ENCODE assay signal across 1 cellular context in the genomic region with DNA sequence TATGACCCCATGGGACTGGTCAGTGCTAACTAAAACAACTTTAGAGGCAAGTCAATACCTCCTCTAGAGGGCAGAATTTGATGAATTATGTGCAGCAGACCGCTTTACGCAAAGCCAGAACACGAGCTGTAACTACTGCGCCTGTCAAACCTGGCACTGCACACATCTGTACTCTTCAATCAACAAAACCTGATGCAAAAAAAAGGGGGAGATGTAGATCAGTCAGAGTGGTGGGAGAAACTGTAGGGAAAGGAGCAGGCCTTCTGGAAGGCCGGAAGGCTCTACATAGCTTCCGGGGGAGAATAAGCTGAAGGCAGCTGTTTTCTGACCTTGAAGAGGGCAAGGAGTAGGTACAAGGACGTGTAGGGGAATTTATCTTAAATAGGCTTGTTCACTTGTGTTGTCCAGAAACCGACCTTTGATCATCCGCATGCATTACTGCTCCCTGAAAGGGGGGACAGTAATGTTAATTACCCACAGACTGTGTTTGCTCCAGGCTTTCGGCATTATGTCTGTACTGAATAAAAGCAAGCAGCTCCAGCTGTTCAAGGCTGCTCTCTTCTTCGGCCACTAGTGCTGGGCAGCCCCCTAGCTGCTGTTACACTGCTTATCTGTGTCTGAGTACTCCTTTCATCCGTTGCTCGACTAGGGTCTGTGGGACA.
A peak's percentile ranks its signal among the peaks of the same experiment; 100 is the strongest.
TF ChIP-seq lines count a peak whose summit lies in the region.

No MANE protein-coding gene starts in this region.

TF ChIP-seq in HepG2, 621 proteins besides CTCF, POLR2A, EP300 and RAD21 (continued from another document and continues in another):
- TF ChIP-seq, protein P1, sequence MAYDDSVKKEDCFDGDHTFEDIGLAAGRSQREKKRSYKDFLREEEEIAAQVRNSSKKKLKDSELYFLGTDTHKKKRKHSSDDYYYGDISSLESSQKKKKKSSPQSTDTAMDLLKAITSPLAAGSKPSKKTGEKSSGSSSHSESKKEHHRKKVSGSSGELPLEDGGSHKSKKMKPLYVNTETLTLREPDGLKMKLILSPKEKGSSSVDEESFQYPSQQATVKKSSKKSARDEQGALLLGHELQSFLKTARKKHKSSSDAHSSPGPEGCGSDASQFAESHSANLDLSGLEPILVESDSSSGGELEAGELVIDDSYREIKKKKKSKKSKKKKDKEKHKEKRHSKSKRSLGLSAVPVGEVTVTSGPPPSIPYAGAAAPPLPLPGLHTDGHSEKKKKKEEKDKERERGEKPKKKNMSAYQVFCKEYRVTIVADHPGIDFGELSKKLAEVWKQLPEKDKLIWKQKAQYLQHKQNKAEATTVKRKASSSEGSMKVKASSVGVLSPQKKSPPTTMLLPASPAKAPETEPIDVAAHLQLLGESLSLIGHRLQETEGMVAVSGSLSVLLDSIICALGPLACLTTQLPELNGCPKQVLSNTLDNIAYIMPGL (CRISPR knock-in tag; IDR thresholded peaks at IDR 0.05; ENCODE audit: borderline replicate concordance in 1 of 2, low read depth in 1 of 2): peak; percentile 56 to 74; a peak in 3 of 4 replicates
- TF ChIP-seq ZSCAN25 (CRISPR knock-in tag; IDR thresholded peaks at IDR 0.05) (peak; percentile 22; the same call in 1 of the 2 replicates), SNRNP70 (IDR thresholded peaks at IDR 0.05; ENCODE audit: low read depth, low read length) (no peak), KLF9 (CRISPR knock-in tag; IDR thresholded peaks at IDR 0.05; ENCODE audit: low read depth) (no peak), ZFX (CRISPR knock-in tag; IDR thresholded peaks at IDR 0.05; ENCODE audit: low read depth) (0 out of 2 replicates have a peak, but pooled peaks have one; percentile 36), MLLT10 (CRISPR knock-in tag; IDR thresholded peaks at IDR 0.05) (no peak), IRF2 (CRISPR knock-in tag; IDR thresholded peaks at IDR 0.05) (peak; percentile 21; the same call in 1 of the 2 replicates), NCOR1 (IDR thresholded peaks at IDR 0.05; ENCODE audit: borderline replicate concordance, low read length) (peak; percentile 36; the same call in 1 of the 2 replicates), KDM5B (CRISPR knock-in tag; IDR thresholded peaks at IDR 0.05; ENCODE audit: borderline replicate concordance) (no peak), YEATS4 (CRISPR knock-in tag; IDR thresholded peaks at IDR 0.05; ENCODE audit: borderline replicate concordance) (peak; percentile 56; the same call in 1 of the 2 replicates), MXI1 (IDR thresholded peaks at IDR 0.05; ENCODE audit: borderline replicate concordance, low read depth, low read length) (peak; percentile 59; the same call in 1 of the 3 replicates), ZKSCAN8 (CRISPR knock-in tag; IDR thresholded peaks at IDR 0.05; ENCODE audit: borderline replicate concordance) (no peak; the same call in 1 of the 2 replicates), STAG1 (CRISPR knock-in tag; IDR thresholded peaks at IDR 0.05) (peak; percentile 50), TBX2 (CRISPR knock-in tag; IDR thresholded peaks at IDR 0.05; ENCODE audit: borderline replicate concordance) (peak; percentile 42; the same call in 1 of the 2 replicates), HOXA3 (CRISPR knock-in tag; IDR thresholded peaks at IDR 0.05) (peak; percentile 16; the same call in 1 of the 2 replicates), ONECUT2 (CRISPR knock-in tag; IDR thresholded peaks at IDR 0.05) (no peak), TAF1 (CRISPR knock-in tag; IDR thresholded peaks at IDR 0.05) (no peak), NR2C2 (CRISPR knock-in tag; IDR thresholded peaks at IDR 0.05; ENCODE audit: borderline replicate concordance) (peak; percentile 52; the same call in 1 of the 2 replicates), BRD4 (CRISPR knock-in tag; IDR thresholded peaks at IDR 0.05) (no peak), ZBTB21 (CRISPR knock-in tag; IDR thresholded peaks at IDR 0.05) (no peak), CHD4 (IDR thresholded peaks at IDR 0.05; ENCODE audit: borderline replicate concordance, low read length) (no peak), SKI (IDR thresholded peaks at IDR 0.05; ENCODE audit: partially characterized antibody) (peak; percentile 36), FOXJ3 (CRISPR knock-in tag; IDR thresholded peaks at IDR 0.05; ENCODE audit: borderline replicate concordance) (peak; percentile 50; the same call in 1 of the 2 replicates), CCDC6 (CRISPR knock-in tag; IDR thresholded peaks at IDR 0.05) (0 out of 2 replicates have a peak, but pooled peaks have one; percentile 24)
- TF ChIP-seq, protein P2, sequence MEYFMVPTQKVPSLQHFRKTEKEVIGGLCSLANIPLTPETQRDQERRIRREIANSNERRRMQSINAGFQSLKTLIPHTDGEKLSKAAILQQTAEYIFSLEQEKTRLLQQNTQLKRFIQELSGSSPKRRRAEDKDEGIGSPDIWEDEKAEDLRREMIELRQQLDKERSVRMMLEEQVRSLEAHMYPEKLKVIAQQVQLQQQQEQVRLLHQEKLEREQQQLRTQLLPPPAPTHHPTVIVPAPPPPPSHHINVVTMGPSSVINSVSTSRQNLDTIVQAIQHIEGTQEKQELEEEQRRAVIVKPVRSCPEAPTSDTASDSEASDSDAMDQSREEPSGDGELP (IDR thresholded peaks at IDR 0.05; ENCODE audit: borderline replicate concordance, low read depth): peak; percentile 74; the same call in 1 of the 2 replicates
- TF ChIP-seq, protein P3, sequence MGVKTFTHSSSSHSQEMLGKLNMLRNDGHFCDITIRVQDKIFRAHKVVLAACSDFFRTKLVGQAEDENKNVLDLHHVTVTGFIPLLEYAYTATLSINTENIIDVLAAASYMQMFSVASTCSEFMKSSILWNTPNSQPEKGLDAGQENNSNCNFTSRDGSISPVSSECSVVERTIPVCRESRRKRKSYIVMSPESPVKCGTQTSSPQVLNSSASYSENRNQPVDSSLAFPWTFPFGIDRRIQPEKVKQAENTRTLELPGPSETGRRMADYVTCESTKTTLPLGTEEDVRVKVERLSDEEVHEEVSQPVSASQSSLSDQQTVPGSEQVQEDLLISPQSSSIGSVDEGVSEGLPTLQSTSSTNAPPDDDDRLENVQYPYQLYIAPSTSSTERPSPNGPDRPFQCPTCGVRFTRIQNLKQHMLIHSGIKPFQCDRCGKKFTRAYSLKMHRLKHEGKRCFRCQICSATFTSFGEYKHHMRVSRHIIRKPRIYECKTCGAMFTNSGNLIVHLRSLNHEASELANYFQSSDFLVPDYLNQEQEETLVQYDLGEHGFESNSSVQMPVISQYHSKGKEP (CRISPR knock-in tag; IDR thresholded peaks at IDR 0.05): no peak
- TF ChIP-seq, protein P4, sequence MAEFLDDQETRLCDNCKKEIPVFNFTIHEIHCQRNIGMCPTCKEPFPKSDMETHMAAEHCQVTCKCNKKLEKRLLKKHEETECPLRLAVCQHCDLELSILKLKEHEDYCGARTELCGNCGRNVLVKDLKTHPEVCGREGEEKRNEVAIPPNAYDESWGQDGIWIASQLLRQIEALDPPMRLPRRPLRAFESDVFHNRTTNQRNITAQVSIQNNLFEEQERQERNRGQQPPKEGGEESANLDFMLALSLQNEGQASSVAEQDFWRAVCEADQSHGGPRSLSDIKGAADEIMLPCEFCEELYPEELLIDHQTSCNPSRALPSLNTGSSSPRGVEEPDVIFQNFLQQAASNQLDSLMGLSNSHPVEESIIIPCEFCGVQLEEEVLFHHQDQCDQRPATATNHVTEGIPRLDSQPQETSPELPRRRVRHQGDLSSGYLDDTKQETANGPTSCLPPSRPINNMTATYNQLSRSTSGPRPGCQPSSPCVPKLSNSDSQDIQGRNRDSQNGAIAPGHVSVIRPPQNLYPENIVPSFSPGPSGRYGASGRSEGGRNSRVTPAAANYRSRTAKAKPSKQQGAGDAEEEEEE (CRISPR knock-in tag; IDR thresholded peaks at IDR 0.05; ENCODE audit: borderline replicate concordance): no peak
- TF ChIP-seq, protein P5, sequence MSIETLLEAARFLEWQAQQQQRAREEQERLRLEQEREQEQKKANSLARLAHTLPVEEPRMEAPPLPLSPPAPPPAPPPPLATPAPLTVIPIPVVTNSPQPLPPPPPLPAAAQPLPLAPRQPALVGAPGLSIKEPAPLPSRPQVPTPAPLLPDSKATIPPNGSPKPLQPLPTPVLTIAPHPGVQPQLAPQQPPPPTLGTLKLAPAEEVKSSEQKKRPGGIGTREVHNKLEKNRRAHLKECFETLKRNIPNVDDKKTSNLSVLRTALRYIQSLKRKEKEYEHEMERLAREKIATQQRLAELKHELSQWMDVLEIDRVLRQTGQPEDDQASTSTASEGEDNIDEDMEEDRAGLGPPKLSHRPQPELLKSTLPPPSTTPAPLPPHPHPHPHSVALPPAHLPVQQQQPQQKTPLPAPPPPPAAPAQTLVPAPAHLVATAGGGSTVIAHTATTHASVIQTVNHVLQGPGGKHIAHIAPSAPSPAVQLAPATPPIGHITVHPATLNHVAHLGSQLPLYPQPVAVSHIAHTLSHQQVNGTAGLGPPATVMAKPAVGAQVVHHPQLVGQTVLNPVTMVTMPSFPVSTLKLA (IDR thresholded peaks at IDR 0.05): no peak
- TF ChIP-seq, protein P6, sequence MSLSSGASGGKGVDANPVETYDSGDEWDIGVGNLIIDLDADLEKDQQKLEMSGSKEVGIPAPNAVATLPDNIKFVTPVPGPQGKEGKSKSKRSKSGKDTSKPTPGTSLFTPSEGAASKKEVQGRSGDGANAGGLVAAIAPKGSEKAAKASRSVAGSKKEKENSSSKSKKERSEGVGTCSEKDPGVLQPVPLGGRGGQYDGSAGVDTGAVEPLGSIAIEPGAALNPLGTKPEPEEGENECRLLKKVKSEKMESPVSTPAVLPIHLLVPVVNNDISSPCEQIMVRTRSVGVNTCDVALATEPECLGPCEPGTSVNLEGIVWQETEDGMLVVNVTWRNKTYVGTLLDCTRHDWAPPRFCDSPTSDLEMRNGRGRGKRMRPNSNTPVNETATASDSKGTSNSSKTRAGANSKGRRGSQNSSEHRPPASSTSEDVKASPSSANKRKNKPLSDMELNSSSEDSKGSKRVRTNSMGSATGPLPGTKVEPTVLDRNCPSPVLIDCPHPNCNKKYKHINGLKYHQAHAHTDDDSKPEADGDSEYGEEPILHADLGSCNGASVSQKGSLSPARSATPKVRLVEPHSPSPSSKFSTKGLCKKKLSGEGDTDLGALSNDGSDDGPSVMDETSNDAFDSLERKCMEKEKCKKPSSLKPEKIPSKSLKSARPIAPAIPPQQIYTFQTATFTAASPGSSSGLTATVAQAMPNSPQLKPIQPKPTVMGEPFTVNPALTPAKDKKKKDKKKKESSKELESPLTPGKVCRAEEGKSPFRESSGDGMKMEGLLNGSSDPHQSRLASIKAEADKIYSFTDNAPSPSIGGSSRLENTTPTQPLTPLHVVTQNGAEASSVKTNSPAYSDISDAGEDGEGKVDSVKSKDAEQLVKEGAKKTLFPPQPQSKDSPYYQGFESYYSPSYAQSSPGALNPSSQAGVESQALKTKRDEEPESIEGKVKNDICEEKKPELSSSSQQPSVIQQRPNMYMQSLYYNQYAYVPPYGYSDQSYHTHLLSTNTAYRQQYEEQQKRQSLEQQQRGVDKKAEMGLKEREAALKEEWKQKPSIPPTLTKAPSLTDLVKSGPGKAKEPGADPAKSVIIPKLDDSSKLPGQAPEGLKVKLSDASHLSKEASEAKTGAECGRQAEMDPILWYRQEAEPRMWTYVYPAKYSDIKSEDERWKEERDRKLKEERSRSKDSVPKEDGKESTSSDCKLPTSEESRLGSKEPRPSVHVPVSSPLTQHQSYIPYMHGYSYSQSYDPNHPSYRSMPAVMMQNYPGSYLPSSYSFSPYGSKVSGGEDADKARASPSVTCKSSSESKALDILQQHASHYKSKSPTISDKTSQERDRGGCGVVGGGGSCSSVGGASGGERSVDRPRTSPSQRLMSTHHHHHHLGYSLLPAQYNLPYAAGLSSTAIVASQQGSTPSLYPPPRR (CRISPR knock-in tag; IDR thresholded peaks at IDR 0.05; ENCODE audit: borderline replicate concordance): peak; percentile 29; the same call in 1 of the 2 replicates
- TF ChIP-seq, protein P7, sequence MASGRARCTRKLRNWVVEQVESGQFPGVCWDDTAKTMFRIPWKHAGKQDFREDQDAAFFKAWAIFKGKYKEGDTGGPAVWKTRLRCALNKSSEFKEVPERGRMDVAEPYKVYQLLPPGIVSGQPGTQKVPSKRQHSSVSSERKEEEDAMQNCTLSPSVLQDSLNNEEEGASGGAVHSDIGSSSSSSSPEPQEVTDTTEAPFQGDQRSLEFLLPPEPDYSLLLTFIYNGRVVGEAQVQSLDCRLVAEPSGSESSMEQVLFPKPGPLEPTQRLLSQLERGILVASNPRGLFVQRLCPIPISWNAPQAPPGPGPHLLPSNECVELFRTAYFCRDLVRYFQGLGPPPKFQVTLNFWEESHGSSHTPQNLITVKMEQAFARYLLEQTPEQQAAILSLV (CRISPR knock-in tag; IDR thresholded peaks at IDR 0.05; ENCODE audit: borderline replicate concordance): 0 out of 2 replicates have a peak, but pooled peaks have one; percentile 27
- TF ChIP-seq, protein P8, sequence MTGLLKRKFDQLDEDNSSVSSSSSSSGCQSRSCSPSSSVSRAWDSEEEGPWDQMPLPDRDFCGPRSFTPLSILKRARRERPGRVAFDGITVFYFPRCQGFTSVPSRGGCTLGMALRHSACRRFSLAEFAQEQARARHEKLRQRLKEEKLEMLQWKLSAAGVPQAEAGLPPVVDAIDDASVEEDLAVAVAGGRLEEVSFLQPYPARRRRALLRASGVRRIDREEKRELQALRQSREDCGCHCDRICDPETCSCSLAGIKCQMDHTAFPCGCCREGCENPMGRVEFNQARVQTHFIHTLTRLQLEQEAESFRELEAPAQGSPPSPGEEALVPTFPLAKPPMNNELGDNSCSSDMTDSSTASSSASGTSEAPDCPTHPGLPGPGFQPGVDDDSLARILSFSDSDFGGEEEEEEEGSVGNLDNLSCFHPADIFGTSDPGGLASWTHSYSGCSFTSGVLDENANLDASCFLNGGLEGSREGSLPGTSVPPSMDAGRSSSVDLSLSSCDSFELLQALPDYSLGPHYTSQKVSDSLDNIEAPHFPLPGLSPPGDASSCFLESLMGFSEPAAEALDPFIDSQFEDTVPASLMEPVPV (CRISPR knock-in tag; IDR thresholded peaks at IDR 0.05): no peak
- TF ChIP-seq, protein P9, sequence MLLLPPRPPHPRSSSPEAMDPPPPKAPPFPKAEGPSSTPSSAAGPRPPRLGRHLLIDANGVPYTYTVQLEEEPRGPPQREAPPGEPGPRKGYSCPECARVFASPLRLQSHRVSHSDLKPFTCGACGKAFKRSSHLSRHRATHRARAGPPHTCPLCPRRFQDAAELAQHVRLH (CRISPR knock-in tag; IDR thresholded peaks at IDR 0.05; ENCODE audit: borderline replicate concordance, low read depth): peak; percentile 35; the same call in 1 of the 2 replicates
- TF ChIP-seq, protein P10, sequence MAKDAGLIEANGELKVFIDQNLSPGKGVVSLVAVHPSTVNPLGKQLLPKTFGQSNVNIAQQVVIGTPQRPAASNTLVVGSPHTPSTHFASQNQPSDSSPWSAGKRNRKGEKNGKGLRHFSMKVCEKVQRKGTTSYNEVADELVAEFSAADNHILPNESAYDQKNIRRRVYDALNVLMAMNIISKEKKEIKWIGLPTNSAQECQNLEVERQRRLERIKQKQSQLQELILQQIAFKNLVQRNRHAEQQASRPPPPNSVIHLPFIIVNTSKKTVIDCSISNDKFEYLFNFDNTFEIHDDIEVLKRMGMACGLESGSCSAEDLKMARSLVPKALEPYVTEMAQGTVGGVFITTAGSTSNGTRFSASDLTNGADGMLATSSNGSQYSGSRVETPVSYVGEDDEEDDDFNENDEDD (CRISPR knock-in tag; IDR thresholded peaks at IDR 0.05; ENCODE audit: borderline replicate concordance): no peak
- TF ChIP-seq, protein P11, sequence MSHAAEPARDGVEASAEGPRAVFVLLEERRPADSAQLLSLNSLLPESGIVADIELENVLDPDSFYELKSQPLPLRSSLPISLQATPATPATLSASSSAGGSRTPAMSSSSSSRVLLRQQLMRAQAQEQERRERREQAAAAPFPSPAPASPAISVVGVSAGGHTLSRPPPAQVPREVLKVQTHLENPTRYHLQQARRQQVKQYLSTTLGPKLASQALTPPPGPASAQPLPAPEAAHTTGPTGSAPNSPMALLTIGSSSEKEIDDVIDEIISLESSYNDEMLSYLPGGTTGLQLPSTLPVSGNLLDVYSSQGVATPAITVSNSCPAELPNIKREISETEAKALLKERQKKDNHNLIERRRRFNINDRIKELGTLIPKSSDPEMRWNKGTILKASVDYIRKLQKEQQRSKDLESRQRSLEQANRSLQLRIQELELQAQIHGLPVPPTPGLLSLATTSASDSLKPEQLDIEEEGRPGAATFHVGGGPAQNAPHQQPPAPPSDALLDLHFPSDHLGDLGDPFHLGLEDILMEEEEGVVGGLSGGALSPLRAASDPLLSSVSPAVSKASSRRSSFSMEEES (CRISPR knock-in tag; IDR thresholded peaks at IDR 0.05): 0 out of 2 replicates have a peak, but pooled peaks have one; percentile 11
